In the genomic region with DNA sequence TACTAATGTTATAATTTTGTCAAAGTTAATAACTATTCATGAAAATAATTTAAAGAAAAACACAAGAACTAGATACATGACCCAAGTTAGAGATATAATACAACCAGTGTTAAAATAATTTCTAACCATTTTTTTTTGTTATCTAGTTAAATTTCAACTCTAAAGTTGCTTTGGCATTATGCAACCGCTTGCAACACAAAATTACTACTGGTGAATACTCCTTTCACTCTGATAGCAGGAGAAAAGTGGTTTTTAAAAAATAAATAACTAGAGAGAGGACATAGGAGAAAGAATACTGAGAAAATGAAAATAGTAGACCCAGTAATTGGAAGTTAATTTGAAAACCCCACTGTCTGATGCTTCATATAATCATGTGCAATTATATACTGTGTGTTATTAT, we compare ENCODE assay signal across 1 cellular context.
TF ChIP-seq lines count a peak whose summit lies in the region.

No MANE protein-coding gene starts in this region.

TF ChIP-seq in HepG2, 621 proteins besides CTCF, POLR2A, EP300 and RAD21:
- TF ChIP-seq, protein P1, sequence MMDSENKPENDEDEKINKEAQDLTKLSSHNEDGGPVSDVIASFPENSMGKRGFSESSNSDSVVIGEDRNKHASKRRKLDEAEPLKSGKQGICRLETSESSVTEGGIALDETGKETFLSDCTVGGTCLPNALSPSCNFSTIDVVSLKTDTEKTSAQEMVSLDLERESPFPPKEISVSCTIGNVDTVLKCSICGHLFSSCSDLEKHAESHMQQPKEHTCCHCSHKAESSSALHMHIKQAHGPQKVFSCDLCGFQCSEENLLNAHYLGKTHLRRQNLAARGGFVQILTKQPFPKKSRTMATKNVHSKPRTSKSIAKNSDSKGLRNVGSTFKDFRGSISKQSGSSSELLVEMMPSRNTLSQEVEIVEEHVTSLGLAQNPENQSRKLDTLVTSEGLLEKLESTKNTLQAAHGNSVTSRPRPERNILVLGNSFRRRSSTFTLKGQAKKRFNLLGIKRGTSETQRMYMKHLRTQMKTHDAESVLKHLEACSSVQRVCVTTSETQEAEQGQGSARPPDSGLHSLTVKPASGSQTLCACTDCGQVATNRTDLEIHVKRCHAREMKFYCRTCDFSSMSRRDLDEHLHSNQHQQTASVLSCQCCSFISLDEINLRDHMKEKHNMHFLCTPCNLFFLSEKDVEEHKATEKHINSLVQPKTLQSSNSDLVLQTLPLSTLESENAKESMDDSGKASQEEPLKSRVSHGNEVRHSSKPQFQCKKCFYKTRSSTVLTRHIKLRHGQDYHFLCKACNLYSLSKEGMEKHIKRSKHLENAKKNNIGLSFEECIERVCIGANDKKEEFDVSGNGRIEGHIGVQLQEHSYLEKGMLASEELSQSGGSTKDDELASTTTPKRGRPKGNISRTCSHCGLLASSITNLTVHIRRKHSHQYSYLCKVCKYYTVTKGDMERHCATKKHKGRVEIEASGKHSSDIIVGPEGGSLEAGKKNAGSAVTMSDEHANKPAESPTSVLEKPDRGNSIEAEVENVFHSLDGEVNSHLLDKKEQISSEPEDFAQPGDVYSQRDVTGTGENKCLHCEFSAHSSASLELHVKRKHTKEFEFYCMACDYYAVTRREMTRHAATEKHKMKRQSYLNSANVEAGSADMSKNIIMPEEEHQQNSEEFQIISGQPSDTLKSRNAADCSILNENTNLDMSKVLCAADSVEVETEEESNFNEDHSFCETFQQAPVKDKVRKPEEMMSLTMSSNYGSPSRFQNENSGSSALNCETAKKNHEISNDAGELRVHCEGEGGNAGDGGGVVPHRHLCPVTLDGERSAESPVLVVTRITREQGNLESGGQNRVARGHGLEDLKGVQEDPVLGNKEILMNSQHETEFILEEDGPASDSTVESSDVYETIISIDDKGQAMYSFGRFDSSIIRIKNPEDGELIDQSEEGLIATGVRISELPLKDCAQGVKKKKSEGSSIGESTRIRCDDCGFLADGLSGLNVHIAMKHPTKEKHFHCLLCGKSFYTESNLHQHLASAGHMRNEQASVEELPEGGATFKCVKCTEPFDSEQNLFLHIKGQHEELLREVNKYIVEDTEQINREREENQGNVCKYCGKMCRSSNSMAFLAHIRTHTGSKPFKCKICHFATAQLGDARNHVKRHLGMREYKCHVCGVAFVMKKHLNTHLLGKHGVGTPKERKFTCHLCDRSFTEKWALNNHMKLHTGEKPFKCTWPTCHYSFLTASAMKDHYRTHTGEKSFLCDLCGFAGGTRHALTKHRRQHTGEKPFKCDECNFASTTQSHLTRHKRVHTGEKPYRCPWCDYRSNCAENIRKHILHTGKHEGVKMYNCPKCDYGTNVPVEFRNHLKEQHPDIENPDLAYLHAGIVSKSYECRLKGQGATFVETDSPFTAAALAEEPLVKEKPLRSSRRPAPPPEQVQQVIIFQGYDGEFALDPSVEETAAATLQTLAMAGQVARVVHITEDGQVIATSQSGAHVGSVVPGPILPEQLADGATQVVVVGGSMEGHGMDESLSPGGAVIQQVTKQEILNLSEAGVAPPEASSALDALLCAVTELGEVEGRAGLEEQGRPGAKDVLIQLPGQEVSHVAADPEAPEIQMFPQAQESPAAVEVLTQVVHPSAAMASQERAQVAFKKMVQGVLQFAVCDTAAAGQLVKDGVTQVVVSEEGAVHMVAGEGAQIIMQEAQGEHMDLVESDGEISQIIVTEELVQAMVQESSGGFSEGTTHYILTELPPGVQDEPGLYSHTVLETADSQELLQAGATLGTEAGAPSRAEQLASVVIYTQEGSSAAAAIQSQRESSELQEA (CRISPR knock-in tag; IDR thresholded peaks at IDR 0.05; ENCODE audit: not compliant biosample characterization): no peak
- TF ChIP-seq NR2F6 (IDR thresholded peaks at IDR 0.05) (no peak), NR2F6 (CRISPR knock-in tag; IDR thresholded peaks at IDR 0.05) (no peak), SMAD9 (CRISPR knock-in tag; IDR thresholded peaks at IDR 0.05) (no peak), MYNN (CRISPR knock-in tag; IDR thresholded peaks at IDR 0.05; ENCODE audit: low read depth) (no peak), ZNF7 (CRISPR knock-in tag; IDR thresholded peaks at IDR 0.05) (no peak), ZNF501 (CRISPR knock-in tag; IDR thresholded peaks at IDR 0.05) (no peak)
- TF ChIP-seq, protein P2, sequence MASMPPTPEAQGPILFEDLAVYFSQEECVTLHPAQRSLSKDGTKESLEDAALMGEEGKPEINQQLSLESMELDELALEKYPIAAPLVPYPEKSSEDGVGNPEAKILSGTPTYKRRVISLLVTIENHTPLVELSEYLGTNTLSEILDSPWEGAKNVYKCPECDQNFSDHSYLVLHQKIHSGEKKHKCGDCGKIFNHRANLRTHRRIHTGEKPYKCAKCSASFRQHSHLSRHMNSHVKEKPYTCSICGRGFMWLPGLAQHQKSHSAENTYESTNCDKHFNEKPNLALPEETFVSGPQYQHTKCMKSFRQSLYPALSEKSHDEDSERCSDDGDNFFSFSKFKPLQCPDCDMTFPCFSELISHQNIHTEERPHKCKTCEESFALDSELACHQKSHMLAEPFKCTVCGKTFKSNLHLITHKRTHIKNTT (CRISPR knock-in tag; IDR thresholded peaks at IDR 0.05): no peak
- TF ChIP-seq, protein P3, sequence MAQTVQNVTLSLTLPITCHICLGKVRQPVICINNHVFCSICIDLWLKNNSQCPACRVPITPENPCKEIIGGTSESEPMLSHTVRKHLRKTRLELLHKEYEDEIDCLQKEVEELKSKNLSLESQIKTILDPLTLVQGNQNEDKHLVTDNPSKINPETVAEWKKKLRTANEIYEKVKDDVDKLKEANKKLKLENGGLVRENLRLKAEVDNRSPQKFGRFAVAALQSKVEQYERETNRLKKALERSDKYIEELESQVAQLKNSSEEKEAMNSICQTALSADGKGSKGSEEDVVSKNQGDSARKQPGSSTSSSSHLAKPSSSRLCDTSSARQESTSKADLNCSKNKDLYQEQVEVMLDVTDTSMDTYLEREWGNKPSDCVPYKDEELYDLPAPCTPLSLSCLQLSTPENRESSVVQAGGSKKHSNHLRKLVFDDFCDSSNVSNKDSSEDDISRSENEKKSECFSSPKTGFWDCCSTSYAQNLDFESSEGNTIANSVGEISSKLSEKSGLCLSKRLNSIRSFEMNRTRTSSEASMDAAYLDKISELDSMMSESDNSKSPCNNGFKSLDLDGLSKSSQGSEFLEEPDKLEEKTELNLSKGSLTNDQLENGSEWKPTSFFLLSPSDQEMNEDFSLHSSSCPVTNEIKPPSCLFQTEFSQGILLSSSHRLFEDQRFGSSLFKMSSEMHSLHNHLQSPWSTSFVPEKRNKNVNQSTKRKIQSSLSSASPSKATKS (CRISPR knock-in tag; IDR thresholded peaks at IDR 0.05): no peak
